ENCODE assay signal across 21 cellular contexts in genomic region chr3:133455281-133455680, GRCh38. TPM values are rescaled to one million over a fixed set of nuclear protein-coding genes. Genes with fewer than 3 reads are reported as not detected.
"Had no signal": no experiment of that assay in that cellular context is flagged by ENCODE, and none has a peak within 500 bp of the region (broad histone marks: within the 10 kb centered on the region; RNA-seq: fewer than 3 reads in every experiment).

No MANE protein-coding gene starts in this region.

- H3K4me3 Mint-ChIP-seq: naive B cell, nephron had no signal

- H3K27ac Mint-ChIP-seq: naive B cell, nephron had no signal

- H3K9me3 Mint-ChIP-seq: naive B cell, nephron had no signal

- H3K36me3 Mint-ChIP-seq: type B pancreatic cell had no signal

- ATAC-seq: left colon, psoas muscle had no signal

- H3K9me3 ChIP-seq: psoas muscle, sigmoid colon had no signal

- H3K27me3 ChIP-seq: hepatocyte, sigmoid colon had no signal

- H3K36me3 ChIP-seq: sigmoid colon had no signal

- H3K27ac ChIP-seq: coronary artery, hepatocyte, psoas muscle, sigmoid colon, skin epidermis had no signal

- FAIRE-seq: kidney, urothelium cell line had no signal

- H3K27me3 Mint-ChIP-seq: type B pancreatic cell had no signal

- H3K4me3 ChIP-seq: coronary artery, hepatocyte, psoas muscle, sigmoid colon, skin epidermis had no signal

- DNase-seq: effector CD4-positive, alpha-beta T cell; foreskin melanocyte; head of caudate nucleus; kidney; left colon; mesendoderm; naive B cell; psoas muscle; sigmoid colon; stimulated activated CD4-positive, alpha-beta T cell treated with anti-CD3 and anti-CD28 coated beads, Interleukin-2, amount 100 ng/mL, for 24 hours; stimulated activated naive CD4-positive, alpha-beta T cell treated with Interleukin-2 at 50 U/mL for 16 hours had no signal

RNA-seq across cellular contexts. Expression of gene BFSP2, which starts 55.4 kb away (rescaled TPM):
- total RNA-seq: dermis microvascular lymphatic vessel endothelial cell, hepatocyte, left colon, liver, lung microvascular endothelial cell, omental fat pad, psoas muscle, sigmoid colon had no signal
